ENCODE assay signal across 23 cellular contexts in the genomic region with DNA sequence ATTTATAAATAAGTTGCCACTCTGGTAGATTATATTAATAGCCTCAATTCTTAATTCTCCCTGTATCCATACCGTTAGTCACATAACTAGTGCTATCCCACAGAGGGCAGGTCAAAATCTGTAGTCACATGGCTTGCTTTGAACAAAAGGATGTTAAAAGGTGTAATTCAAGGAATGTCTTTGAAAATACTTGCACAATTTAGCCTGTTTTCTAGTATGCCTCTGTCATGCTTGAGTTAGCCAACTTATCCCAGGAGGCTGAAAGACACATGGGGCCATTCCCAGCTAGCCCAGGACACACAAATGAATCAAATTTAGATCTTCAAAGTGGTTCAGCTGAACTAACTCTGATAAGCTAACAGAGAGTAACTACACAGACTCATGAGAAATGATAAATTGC.
"Had no signal": no experiment of that assay in that cellular context is flagged by ENCODE, and none has a peak within 500 bp of the region (broad histone marks: within the 10 kb centered on the region; RNA-seq: fewer than 3 reads in every experiment).

No MANE protein-coding gene starts in this region.

- H3K27ac ChIP-seq: HL-60, KMS-11, RWPE1 had no signal

- H3K4me1 Mint-ChIP-seq: IgD-negative memory B cell had no signal

- H3K4me3 Mint-ChIP-seq: IgD-negative memory B cell had no signal

- H3K9me3 ChIP-seq: SK-N-SH had no signal

- H3K27ac Mint-ChIP-seq: IgD-negative memory B cell had no signal

- H3K9ac ChIP-seq: KMS-11, SK-N-SH had no signal

- H3K36me3 Mint-ChIP-seq: IgD-negative memory B cell had no signal

- H3K27me3 Mint-ChIP-seq: IgD-negative memory B cell had no signal

- H3K4me3 ChIP-seq: K562 had no signal

- DNase-seq: Kasumi-1; MM.1S; NCI-H1092 treated with DMSO at 0.1 percent for 48 hours; NCI-H1436; NCI-H187; NCI-H2029; NCI-H2081 treated with DMSO at 0.1 percent for 48 hours; NCI-H2171; NCI-H226; NCI-H446; NCI-H510A; NCI-H524 treated with DMSO at 0.1 percent for 48 hours; NCI-H69; NCI-H774; NK-92 treated with Interleukin-12 subunit alpha and Interleukin-12 subunit beta, amount 100 ng/mL, for 24 hours; PC-3; SHP77; SK-N-SH had no signal

- H3K4me2 ChIP-seq: KMS-11, SK-N-SH had no signal
